In genomic region chr2:133886735-133887675, GRCh38 we compare ENCODE assay signal across 8 cellular contexts.
DNase-seq lines count a peak whose midpoint lies in the region; ATAC-seq, FAIRE-seq and TF ChIP-seq lines count a peak whose summit lies in the region.

No MANE protein-coding gene starts in this region.

- H3K79me2 ChIP-seq in osteoblast (ENCODE audit: insufficient read depth, low read length), result no peaks in the 10 kb centered on the region

- H3K27ac Mint-ChIP-seq in CD8-positive, alpha-beta memory T cell, result no peak overlapping the region
- no peak overlapping the region for H3K27ac Mint-ChIP-seq in activated T-helper 1 cell treated with anti-CD3 and anti-CD28 coated beads, Interleukin-12 subunit alpha, Interleukin-12 subunit beta, Interleukin-2, Interleukin-4 antibody, amounts not matched to agents 30 ng/mL and 10 ng/mL and 1 ng/mL, durations not matched to agents 14 hours and 24 hours and 36 hours

- no peak for FAIRE-seq in urothelium cell line (lab: Jason Lieb, UNC)

- POLR2A ChIA-PET in CD8-positive, alpha-beta memory T cell (lab: Charles Lee), result no interaction called here

- H3K27me3 ChIP-seq in CD8-positive, alpha-beta memory T cell (ENCODE audit: insufficient read depth, low read length, poor library complexity, severe bottlenecking), result no peaks in the 10 kb centered on the region
- peaks cover 19% of the 10 kb centered on the region for H3K27me3 ChIP-seq in osteoblast (ENCODE audit: insufficient read depth, low read length)

- no peak; the same call in 1 of the 2 replicates for TF ChIP-seq EP300 in Ishikawa (IDR thresholded peaks at IDR 0.05; ENCODE audit: borderline replicate concordance)

- intact Hi-C loops in activated T-helper 1 cell treated with anti-CD3 and anti-CD28 coated beads, Interleukin-12 subunit alpha, Interleukin-12 subunit beta, Interleukin-2, Interleukin-4 antibody, amounts not matched to agents 30 ng/mL and 10 ng/mL and 1 ng/mL, durations not matched to agents 14 hours and 24 hours and 36 hours (cut with micrococcal nuclease), result loop anchor here (1.0 to 5.0 kb wide), 4 partner anchors 231 to 1012 kb away; no protein-coding TSS in a partner anchor

- peaks cover 14 to 29% of the 10 kb centered on the region in 2 donors for H3K27me3 Mint-ChIP-seq in CD8-positive, alpha-beta memory T cell
- H3K27me3 Mint-ChIP-seq in activated T-helper 1 cell treated with anti-CD3 and anti-CD28 coated beads, Interleukin-12 subunit alpha, Interleukin-12 subunit beta, Interleukin-2, Interleukin-4 antibody, amounts not matched to agents 30 ng/mL and 10 ng/mL and 1 ng/mL, durations not matched to agents 14 hours and 24 hours and 36 hours (ENCODE audit: insufficient read depth), result peaks cover 5% of the 10 kb centered on the region

- TF ChIP-seq RAD21 in Ishikawa (IDR thresholded peaks at IDR 0.05; ENCODE audit: low read depth), result peak; percentile 67

- peak; percentile 81 for ATAC-seq in GM19463 (IDR thresholded peaks at IDR 0.05; ENCODE audit: unreplicated experiment)

- CTCF ChIA-PET in CD8-positive, alpha-beta memory T cell (lab: Charles Lee), result interaction anchor here (0.7 to 4.4 kb wide), 13 partner anchors 12 to 565 kb away, joined by 3 to 35 read pairs (median 4); no protein-coding TSS in a partner anchor

- no peaks in the 10 kb centered on the region for H3K36me3 ChIP-seq in CD8-positive, alpha-beta memory T cell (ENCODE audit: insufficient read depth, low read length)
- no peaks in the 10 kb centered on the region for H3K36me3 ChIP-seq in osteoblast (ENCODE audit: insufficient read depth, low read length)

- H3K27ac ChIP-seq in CD8-positive, alpha-beta memory T cell (ENCODE audit: low read depth, low read length), result no peak overlapping the region
- H3K27ac ChIP-seq in osteoblast (ENCODE audit: low read depth, low read length), result no peak overlapping the region

- DNase-seq in CD8-positive, alpha-beta memory T cell, result peak; percentile 11 to 60 (median 19)
- DNase-seq in OCI-M1 (lab: John Stamatoyannopoulos, UW) (peak; percentile 76), foreskin melanocyte (peak; percentile 57), osteoblast (ENCODE audit: insufficient read length, low spot score, missing footprints) (peak; percentile 88), urothelium cell line (ENCODE audit: low spot score) (peak; percentile 87)
- DNase-seq in activated T-helper 1 cell treated with anti-CD3 and anti-CD28 coated beads, Interleukin-12 subunit alpha, Interleukin-12 subunit beta, Interleukin-2, Interleukin-4 antibody, amounts not matched to agents 30 ng/mL and 10 ng/mL and 1 ng/mL, durations not matched to agents 14 hours and 24 hours and 36 hours (ENCODE audit: low spot score), result peak; percentile 9

- peak; percentile 79 for TF ChIP-seq CTCF in osteoblast (IDR thresholded peaks at IDR 0.05; ENCODE audit: extremely low read depth, low read depth, low read length)

- H3K4me3 Mint-ChIP-seq in CD8-positive, alpha-beta memory T cell, result no peak overlapping the region
- no peak overlapping the region for H3K4me3 Mint-ChIP-seq in activated T-helper 1 cell treated with anti-CD3 and anti-CD28 coated beads, Interleukin-12 subunit alpha, Interleukin-12 subunit beta, Interleukin-2, Interleukin-4 antibody, amounts not matched to agents 30 ng/mL and 10 ng/mL and 1 ng/mL, durations not matched to agents 14 hours and 24 hours and 36 hours

- H3K4me2 ChIP-seq in osteoblast (ENCODE audit: insufficient read depth, low read length), result peak overlapping the region; percentile 31

- H3K9me3 Mint-ChIP-seq in CD8-positive, alpha-beta memory T cell, result no peaks in the 10 kb centered on the region
- no peaks in the 10 kb centered on the region for H3K9me3 Mint-ChIP-seq in activated T-helper 1 cell treated with anti-CD3 and anti-CD28 coated beads, Interleukin-12 subunit alpha, Interleukin-12 subunit beta, Interleukin-2, Interleukin-4 antibody, amounts not matched to agents 30 ng/mL and 10 ng/mL and 1 ng/mL, durations not matched to agents 14 hours and 24 hours and 36 hours

- H3K9me3 ChIP-seq in CD8-positive, alpha-beta memory T cell (ENCODE audit: low read length), result no peaks in the 10 kb centered on the region
- no peaks in the 10 kb centered on the region for H3K9me3 ChIP-seq in osteoblast (ENCODE audit: low read depth, low read length)

- peaks cover 0 to 6% (median 0%) of the 10 kb centered on the region in 3 donors for H3K4me1 Mint-ChIP-seq in CD8-positive, alpha-beta memory T cell
- H3K4me1 Mint-ChIP-seq in activated T-helper 1 cell treated with anti-CD3 and anti-CD28 coated beads, Interleukin-12 subunit alpha, Interleukin-12 subunit beta, Interleukin-2, Interleukin-4 antibody, amounts not matched to agents 30 ng/mL and 10 ng/mL and 1 ng/mL, durations not matched to agents 14 hours and 24 hours and 36 hours (ENCODE audit: low read depth), result no peaks in the 10 kb centered on the region

- H3K4me1 ChIP-seq in CD8-positive, alpha-beta memory T cell (ENCODE audit: insufficient read depth, low read length), result no peaks in the 10 kb centered on the region
- H3K4me1 ChIP-seq in osteoblast (ENCODE audit: insufficient read depth, low read length), result peaks cover 3% of the 10 kb centered on the region

- H2AFZ ChIP-seq in osteoblast (ENCODE audit: low read length), result peak overlapping the region; percentile 32

- no peaks in the 10 kb centered on the region for H3K36me3 Mint-ChIP-seq in CD8-positive, alpha-beta memory T cell
- no peaks in the 10 kb centered on the region for H3K36me3 Mint-ChIP-seq in activated T-helper 1 cell treated with anti-CD3 and anti-CD28 coated beads, Interleukin-12 subunit alpha, Interleukin-12 subunit beta, Interleukin-2, Interleukin-4 antibody, amounts not matched to agents 30 ng/mL and 10 ng/mL and 1 ng/mL, durations not matched to agents 14 hours and 24 hours and 36 hours (ENCODE audit: low read depth)

- no peak overlapping the region for H3K4me3 ChIP-seq in CD8-positive, alpha-beta memory T cell (ENCODE audit: low read length)
- H3K4me3 ChIP-seq in osteoblast (ENCODE audit: insufficient read depth, low read length), result no peak overlapping the region

- H4K20me1 ChIP-seq in osteoblast (ENCODE audit: insufficient read depth, low read length), result no peaks in the 10 kb centered on the region

TF ChIP-seq in Ishikawa, 13 proteins besides CTCF, POLR2A, EP300 and RAD21:
- TF ChIP-seq CREB1 (IDR thresholded peaks at IDR 0.05; ENCODE audit: low read depth), result no peak
- TF ChIP-seq TAF1 (IDR thresholded peaks at IDR 0.05; ENCODE audit: low read depth), result no peak
- TF ChIP-seq USF1 (IDR thresholded peaks at IDR 0.05), result no peak
- no peak for TF ChIP-seq TEAD4 (IDR thresholded peaks at IDR 0.05)
- no peak for TF ChIP-seq MAX (IDR thresholded peaks at IDR 0.05)
- no peak for TF ChIP-seq CEBPB (IDR thresholded peaks at IDR 0.05)
- TF ChIP-seq REST (IDR thresholded peaks at IDR 0.05; ENCODE audit: low read depth), result no peak
- TF ChIP-seq NFIC (IDR thresholded peaks at IDR 0.05), result no peak
- TF ChIP-seq FOXM1 (IDR thresholded peaks at IDR 0.05; ENCODE audit: borderline replicate concordance, low read depth), result no peak
- TF ChIP-seq TCF12 (IDR thresholded peaks at IDR 0.05; ENCODE audit: low read depth), result no peak
- no peak for TF ChIP-seq ZBTB7A (IDR thresholded peaks at IDR 0.05; ENCODE audit: low read depth)
- no peak for TF ChIP-seq EGR1 (IDR thresholded peaks at IDR 0.05)
TF ChIP-seq in Ishikawa: peak in this region for 0.

Comparison
In these comparisons a context has a peak if more than half of its experiments do, and no peak if none do; other contexts are left out.
1. DNase-seq: peak in every context shown above with its lines; median percentile 88 in osteoblast; 87 in urothelium cell line; 76 in OCI-M1; 57 in foreskin melanocyte; 19 in CD8-positive, alpha-beta memory T cell; 9 in activated T-helper 1 cell treated with anti-CD3 and anti-CD28 coated beads, Interleukin-12 subunit alpha, Interleukin-12 subunit beta, Interleukin-2, Interleukin-4 antibody, amounts not matched to agents 30 ng/mL and 10 ng/mL and 1 ng/mL, durations not matched to agents 14 hours and 24 hours and 36 hours.